In the genomic region with DNA sequence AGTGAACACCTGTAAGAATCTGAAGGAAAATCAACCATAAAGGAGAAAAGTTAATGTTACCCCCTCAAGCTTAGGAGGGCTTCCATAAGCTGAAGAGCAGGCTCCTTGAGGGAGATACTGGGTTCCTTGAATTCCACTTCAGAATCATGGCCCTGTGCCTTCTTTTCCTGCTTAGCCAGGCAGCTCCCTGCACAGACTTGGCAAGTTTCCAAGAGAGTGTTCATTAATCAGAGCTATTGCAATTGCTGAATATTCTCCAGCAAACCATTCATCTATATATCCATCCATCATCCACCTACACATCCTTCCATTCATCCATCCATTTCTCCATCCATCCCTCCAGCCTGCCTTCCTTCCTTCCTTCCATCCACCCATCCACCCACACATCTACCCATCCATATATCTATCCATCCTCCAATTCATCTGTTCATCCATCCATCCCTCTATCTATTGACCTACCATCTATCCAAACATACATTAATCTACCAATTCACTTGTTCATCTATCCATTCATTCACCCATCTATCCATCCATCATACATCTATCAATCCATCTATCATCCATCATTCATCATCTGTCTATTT, we compare ENCODE assay signal across 14 cellular contexts.
A peak's percentile ranks its signal among the peaks of the same experiment; 100 is the strongest.
DNase-seq lines count a peak whose midpoint lies in the region; ATAC-seq and TF ChIP-seq lines count a peak whose summit lies in the region.
"Had no signal": no experiment of that assay in that cellular context is flagged by ENCODE, and none has a peak within 500 bp of the region (broad histone marks: within the 10 kb centered on the region; RNA-seq: fewer than 3 reads in every experiment).

No MANE protein-coding gene starts in this region.

- BruUV-seq in Caco-2 (replicated peaks; lab: Mats Ljungman, UMichigan), result no TSS peak

- CTCF ChIA-PET in Caco-2 (lab: Charles Lee), result no interaction called here

- H3K36me3 Mint-ChIP-seq in Caco-2 (ENCODE audit: insufficient read depth, unreplicated experiment), result no peaks in the 10 kb centered on the region

- intact Hi-C loops in Caco-2 (cut with micrococcal nuclease; ENCODE audit: unreplicated experiment), result no loop called here

- H3K27me3 ChIP-seq in GM23248 (replicated peaks; ENCODE audit: insufficient read depth) (no peaks in the 10 kb centered on the region), Caco-2 (replicated peaks; ENCODE audit: control insufficient read depth, insufficient read depth, low read length) (no peaks in the 10 kb centered on the region)

- no peaks in the 10 kb centered on the region for H3K4me1 Mint-ChIP-seq in Caco-2 (ENCODE audit: low read depth, unreplicated experiment)

- no peaks in the 10 kb centered on the region for H3F3A ChIP-seq in GM23248 (ENCODE audit: insufficient read depth)

- H3K27ac Mint-ChIP-seq in Caco-2 (ENCODE audit: unreplicated experiment), result no peak overlapping the region
- H3K27ac Mint-ChIP-seq: T-helper 1 cell treated with Interleukin-12 subunit alpha and Interleukin-12 subunit beta and Interleukin-4 antibody, amounts not matched to agents 30 μg/mL and 1 μg/mL, for 36 hours had no signal

- H3K4me1 ChIP-seq in GM23248 (ENCODE audit: insufficient read depth) (no peaks in the 10 kb centered on the region), Caco-2 (no peaks in the 10 kb centered on the region)

- H3K4me2 ChIP-seq in GM23248 (ENCODE audit: unreplicated experiment), result no peak overlapping the region
- H3K4me2 ChIP-seq: SK-N-SH had no signal

- ATAC-seq in GM19467 (IDR thresholded peaks at IDR 0.05; ENCODE audit: unreplicated experiment), result no peak

- TF ChIP-seq CTCF in epithelial cell of esophagus (IDR thresholded peaks at IDR 0.05; ENCODE audit: insufficient read depth, low read depth, low read length, missing control alignments) (no peak), Caco-2 (IDR thresholded peaks at IDR 0.05; ENCODE audit: insufficient read depth in 1 of 2, low read depth in 1 of 2, low read length in 1 of 2, severe bottlenecking in 1 of 2, unreplicated experiment in 1 of 2) (no peak)

- H3K4me3 ChIP-seq in GM23248 (no peak overlapping the region), epithelial cell of esophagus (ENCODE audit: low read length) (no peak overlapping the region), Caco-2 (ENCODE audit: low read depth, low read length) (no peak overlapping the region)

- H3K9ac ChIP-seq in GM23248, result no peak overlapping the region
- H3K9ac ChIP-seq: SK-N-SH had no signal

- H3K27me3 Mint-ChIP-seq in Caco-2 (ENCODE audit: insufficient read depth, unreplicated experiment), result no peaks in the 10 kb centered on the region

- peaks cover 10% of the 10 kb centered on the region for H3K9me3 Mint-ChIP-seq in Caco-2 (ENCODE audit: unreplicated experiment)
- H3K9me3 Mint-ChIP-seq: T-helper 1 cell treated with Interleukin-12 subunit alpha and Interleukin-12 subunit beta and Interleukin-4 antibody, amounts not matched to agents 30 μg/mL and 1 μg/mL, for 36 hours had no signal

- H3K27ac ChIP-seq in GM23248, result no peak overlapping the region

- POLR2A ChIA-PET in Caco-2 (lab: Charles Lee), result no interaction called here

- peak; percentile 57 for DNase-seq in NCI-H748 (lab: John Stamatoyannopoulos, UW; ENCODE audit: unreplicated experiment)
- no peak for DNase-seq in NCI-H748 treated with DMSO at 0.1 percent for 48 hours (lab: John Stamatoyannopoulos, UW)
- DNase-seq in GM23248, result peak; percentile 11
- DNase-seq in NCI-H1105 treated with DMSO at 0.1 percent for 48 hours (lab: John Stamatoyannopoulos, UW), result peak; percentile 29
- peak; percentile 14 for DNase-seq in epithelial cell of esophagus (ENCODE audit: low read depth)
- DNase-seq in COLO829 (ENCODE audit: low spot score), result no peak
- no peak for DNase-seq in Caco-2
- DNase-seq: Kasumi-1, NCI-H1417 treated with DMSO at 0.1 percent for 48 hours, NCI-H2081 treated with DMSO at 0.1 percent for 48 hours, Right ventricle myocardium superior, SK-N-SH had no signal

- no peaks in the 10 kb centered on the region for H4K20me1 ChIP-seq in GM23248 (ENCODE audit: insufficient read depth)

- H3K4me3 Mint-ChIP-seq in Caco-2 (ENCODE audit: unreplicated experiment), result no peak overlapping the region
- H3K4me3 Mint-ChIP-seq: T-helper 1 cell treated with Interleukin-12 subunit alpha and Interleukin-12 subunit beta and Interleukin-4 antibody, amounts not matched to agents 30 μg/mL and 1 μg/mL, for 36 hours had no signal

- H2AFZ ChIP-seq in GM23248, result no peak overlapping the region

- H3K79me2 ChIP-seq in GM23248 (ENCODE audit: insufficient read depth), result no peaks in the 10 kb centered on the region

- H3K36me3 ChIP-seq in GM23248 (ENCODE audit: low read depth) (no peaks in the 10 kb centered on the region), Caco-2 (ENCODE audit: control insufficient read depth, insufficient read depth, low read length) (no peaks in the 10 kb centered on the region)

- H3K9me3 ChIP-seq in GM23248 (ENCODE audit: low read depth) (no peaks in the 10 kb centered on the region), Caco-2 (no peaks in the 10 kb centered on the region)

- H3K9me2 ChIP-seq in GM23248 (ENCODE audit: insufficient read depth), result no peaks in the 10 kb centered on the region
- H3K9me2 ChIP-seq: SK-N-SH had no signal

- in situ Hi-C loops in GM23248 (cut with MboI), result no loop called here

Comparison
In these comparisons a context has a peak if more than half of its experiments do, and no peak if none do; other contexts are left out.
1. DNase-seq: peak in NCI-H748 (single experiment), GM23248 (single experiment), NCI-H1105 treated with DMSO at 0.1 percent for 48 hours (single experiment) and epithelial cell of esophagus (single experiment); none in NCI-H748 treated with DMSO at 0.1 percent for 48 hours (single experiment), COLO829 (single experiment) and Caco-2 (0 of 2).